Comparison of ENCODE assay signal across 22 cellular contexts in genomic region chr9:31736581-31737179, GRCh38.
DNase-seq lines count a peak whose midpoint lies in the region; ATAC-seq, FAIRE-seq and TF ChIP-seq lines count a peak whose summit lies in the region.
"Had no signal": no experiment of that assay in that cellular context is flagged by ENCODE, and none has a peak within 500 bp of the region (broad histone marks: within the 10 kb centered on the region; RNA-seq: fewer than 3 reads in every experiment).

No MANE protein-coding gene starts in this region.

- H3K4ac ChIP-seq in H1 (replicated peaks; ENCODE audit: insufficient read length, low read depth, low read length): no peak overlapping the region

- H3K27ac Mint-ChIP-seq in naive thymus-derived CD8-positive, alpha-beta T cell: no peak overlapping the region
- H3K27ac Mint-ChIP-seq in glutamatergic neuron (ENCODE audit: unreplicated experiment): no peak overlapping the region
- H3K27ac Mint-ChIP-seq: CD4-positive, alpha-beta T cell; IgD-negative memory B cell had no signal

- no peak for ATAC-seq in naive thymus-derived CD8-positive, alpha-beta T cell
- ATAC-seq: A549, GM12878, HepG2 had no signal

- no peak overlapping the region for H3K14ac ChIP-seq in H1 (ENCODE audit: insufficient read length)

- H3K4me1 Mint-ChIP-seq in naive thymus-derived CD8-positive, alpha-beta T cell: peaks cover 0 to 3% (median 0%) of the 10 kb centered on the region in 4 donors
- H3K4me1 Mint-ChIP-seq in glutamatergic neuron (ENCODE audit: low read depth, unreplicated experiment): no peaks in the 10 kb centered on the region

- no peak overlapping the region for H4K5ac ChIP-seq in H1 (ENCODE audit: insufficient read length, low read depth, low read length)

- no peaks in the 10 kb centered on the region for H3K36me3 ChIP-seq in H1 (ENCODE audit: control insufficient read depth in 2 of 4, insufficient read depth in 4 of 4, low read length in 3 of 4)

- no peak for TF ChIP-seq EP300 in H1 (IDR thresholded peaks at IDR 0.05; ENCODE audit: borderline replicate concordance in 1 of 2, low read depth in 2 of 2, low read length in 2 of 2)

- H2BK120ac ChIP-seq in H1 (replicated peaks; ENCODE audit: low read depth, low read length): no peak overlapping the region

- H3K36me3 Mint-ChIP-seq in naive thymus-derived CD8-positive, alpha-beta T cell: peaks cover 0 to 5% (median 0%) of the 10 kb centered on the region in 3 donors
- H3K36me3 Mint-ChIP-seq in glutamatergic neuron (ENCODE audit: unreplicated experiment): no peaks in the 10 kb centered on the region
- H3K36me3 Mint-ChIP-seq: IgD-negative memory B cell had no signal

- peaks cover 0 to 5% (median 1%) of the 10 kb centered on the region in 4 experiments; a peak in 3 of 7 replicates for H3K27me3 ChIP-seq in H1 (replicated peaks in 1 of 4; ENCODE audit: control insufficient read depth in 3 of 4, extremely low read depth in 1 of 4, insufficient read depth in 3 of 4, low read length in 3 of 4)

- no peak overlapping the region for H3K9ac ChIP-seq in H1 (replicated peaks in 1 of 4; ENCODE audit: extremely low read depth in 1 of 4, low read depth in 3 of 4, low read length in 3 of 4)

- FAIRE-seq in D721Med (lab: Jason Lieb, UNC) (peak; percentile 6), H1 (lab: Jason Lieb, UNC) (no peak)
- FAIRE-seq: A549, GM12878, HepG2 had no signal

- H3K18ac ChIP-seq in H1 (ENCODE audit: extremely low read depth, low read length): no peak overlapping the region

- no peak overlapping the region for H4K91ac ChIP-seq in H1 (replicated peaks; ENCODE audit: insufficient read length, low read length)

- no peaks in the 10 kb centered on the region for H3K9me3 ChIP-seq in H1 (ENCODE audit: insufficient read depth in 2 of 2, low read depth in 1 of 2, low read length in 1 of 2)
- H3K9me3 ChIP-seq: A549, Caco-2 had no signal

- no peak overlapping the region for H2AK5ac ChIP-seq in H1 (ENCODE audit: low read depth, low read length)

- no peak for TF ChIP-seq POLR2A in H1 (IDR thresholded peaks at IDR 0.05; ENCODE audit: control extremely low read depth in 1 of 2, low read depth in 2 of 2, low read length in 2 of 2)

- H3K9me3 Mint-ChIP-seq in naive thymus-derived CD8-positive, alpha-beta T cell: no peaks in the 10 kb centered on the region
- no peaks in the 10 kb centered on the region for H3K9me3 Mint-ChIP-seq in glutamatergic neuron (ENCODE audit: unreplicated experiment)
- H3K9me3 Mint-ChIP-seq: CD4-positive, alpha-beta T cell; IgD-negative memory B cell had no signal

- no peaks in the 10 kb centered on the region for H3K23me2 ChIP-seq in H1 (ENCODE audit: low read depth, low read length)

- H3K4me3 ChIP-seq in H1 (ENCODE audit: extremely low read depth in 1 of 4, insufficient read depth in 2 of 4, low read depth in 3 of 4, low read length in 4 of 4): no peak overlapping the region
- H3K4me3 ChIP-seq: A549, GM12878 had no signal

- no peak overlapping the region for H2AFZ ChIP-seq in H1 (ENCODE audit: low read length)

- peak overlapping the region in 1 of 2 experiments; percentile 14; a peak in 2 of 4 replicates for H3K4me2 ChIP-seq in H1 (ENCODE audit: insufficient read depth in 1 of 2, low read depth in 2 of 2, low read length in 2 of 2)
- H3K4me2 ChIP-seq: A549 had no signal

- H3K4me1 ChIP-seq in H1 (replicated peaks in 1 of 4; ENCODE audit: control insufficient read depth in 3 of 4, insufficient read depth in 4 of 4, low read length in 3 of 4): no peaks in the 10 kb centered on the region
- H3K4me1 ChIP-seq: A549, Caco-2 had no signal

- H3K27me3 Mint-ChIP-seq in naive thymus-derived CD8-positive, alpha-beta T cell: peaks cover 0 to 3% (median 0%) of the 10 kb centered on the region in 5 donors
- H3K27me3 Mint-ChIP-seq in glutamatergic neuron (ENCODE audit: unreplicated experiment): no peaks in the 10 kb centered on the region
- H3K27me3 Mint-ChIP-seq: CD4-positive, alpha-beta T cell; IgD-negative memory B cell had no signal

- H2BK20ac ChIP-seq in H1 (ENCODE audit: low read length): no peak overlapping the region

- H3K56ac ChIP-seq in H1 (replicated peaks; ENCODE audit: insufficient read length, low read depth, low read length): no peak overlapping the region

- no peak overlapping the region for H2BK12ac ChIP-seq in H1 (ENCODE audit: low read depth, low read length)

- no peak overlapping the region for H2BK5ac ChIP-seq in H1 (ENCODE audit: low read depth, low read length)

- no peak for TF ChIP-seq CTCF in D721Med (IDR thresholded peaks at IDR 0.05; ENCODE audit: insufficient read depth, missing control alignments)
- TF ChIP-seq CTCF in H1 (IDR thresholded peaks at IDR 0.05; ENCODE audit: control extremely low read depth in 1 of 3, insufficient read depth in 1 of 3, low read depth in 1 of 3, low read length in 3 of 3): no peak
- TF ChIP-seq CTCF in glutamatergic neuron (IDR thresholded peaks at IDR 0.05; ENCODE audit: partially characterized antibody, unreplicated experiment): no peak

- CTCF ChIA-PET in H1 (lab: Charles Lee; ENCODE audit: partially characterized antibody): no interaction called here

- H3K27ac ChIP-seq in H1 (ENCODE audit: low read depth, low read length): no peak overlapping the region
- H3K27ac ChIP-seq: 22Rv1, A549, C4-2B, HL-60 had no signal

- DNase-seq in NCI-H1436 (lab: John Stamatoyannopoulos, UW) (peak; percentile 4), NCI-H1436 treated with DMSO at 0.1 percent for 48 hours (lab: John Stamatoyannopoulos, UW) (no peak), D721Med (ENCODE audit: insufficient read length, low spot score) (no peak), NCI-H146 (lab: John Stamatoyannopoulos, UW) (peak; percentile 59), H1 (ENCODE audit: low read depth in 1 of 2, low spot score in 2 of 2) (peak in 1 of 2 experiments; percentile 1), D341Med (ENCODE audit: low spot score) (no peak), glutamatergic neuron (no peak)
- no peak for DNase-seq in naive thymus-derived CD8-positive, alpha-beta T cell
- DNase-seq: AML-193; Caco-2; CD4-positive, alpha-beta T cell; DMS53; DND-41; EL; HCEC 1CT had no signal

- no peak overlapping the region for H3K4me3 Mint-ChIP-seq in naive thymus-derived CD8-positive, alpha-beta T cell
- no peak overlapping the region for H3K4me3 Mint-ChIP-seq in glutamatergic neuron (ENCODE audit: unreplicated experiment)
- H3K4me3 Mint-ChIP-seq: CD4-positive, alpha-beta T cell; IgD-negative memory B cell had no signal

- no peak overlapping the region for H3K23ac ChIP-seq in H1 (ENCODE audit: insufficient read length)

- H4K8ac ChIP-seq in H1 (ENCODE audit: extremely low read depth, insufficient read depth, low read length): no peak overlapping the region

- 78% methylated on average over 1 of the region's 1 CpG; no CpG with 5 or more reads in 1 of the 2 experiments for WGBS in H1 (ENCODE audit: extremely low coverage in 1 of 2, insufficient coverage in 1 of 2, insufficient read length in 1 of 2, insufficient replicate concordance in 2 of 2, low coverage in 1 of 2, low lambda C conversion rate in 2 of 2, missing lambda C conversion rate in 1 of 2), 2 experiments

- TF ChIP-seq RAD21 in H1 (IDR thresholded peaks at IDR 0.05 in 1 of 2, conservative IDR thresholded peaks at IDR 0.05 in 1 of 2; ENCODE audit: low read depth in 2 of 2, low read length in 2 of 2): no peak

- no peaks in the 10 kb centered on the region for H3K79me1 ChIP-seq in H1 (ENCODE audit: low read depth, low read length)

- no peak overlapping the region for H2BK15ac ChIP-seq in H1 (ENCODE audit: low read length)

- POLR2A ChIA-PET in H1 (lab: Charles Lee; ENCODE audit: partially characterized antibody): no interaction called here
- POLR2A ChIA-PET in naive thymus-derived CD8-positive, alpha-beta T cell (lab: Charles Lee): no interaction called here

- H3K79me2 ChIP-seq in H1 (ENCODE audit: control insufficient read depth in 1 of 2, insufficient read depth in 2 of 2, low read length in 2 of 2): no peaks in the 10 kb centered on the region

- H4K20me1 ChIP-seq in H1 (replicated peaks in 1 of 2; ENCODE audit: control insufficient read depth in 1 of 2, insufficient read depth in 2 of 2, low read length in 2 of 2): no peaks in the 10 kb centered on the region

Comparison
In these comparisons a context has a peak if more than half of its experiments do, and no peak if none do; other contexts are left out.
1. DNase-seq: peak in NCI-H1436 (single experiment) and NCI-H146 (single experiment); none in NCI-H1436 treated with DMSO at 0.1 percent for 48 hours (single experiment), D721Med (single experiment), naive thymus-derived CD8-positive, alpha-beta T cell (0 of 10), D341Med (single experiment) and glutamatergic neuron (single experiment).